ENCODE assay signal across 11 cellular contexts in genomic region chr16:56861092-56861610, GRCh38. TPM values are rescaled to one million over a fixed set of nuclear protein-coding genes. Genes with fewer than 3 reads are reported as not detected.
DNase-seq lines count a peak whose midpoint lies in the region; ATAC-seq and TF ChIP-seq lines count a peak whose summit lies in the region.
"Had no signal": no experiment of that assay in that cellular context is flagged by ENCODE, and none has a peak within 500 bp of the region (broad histone marks: within the 10 kb centered on the region; RNA-seq: fewer than 3 reads in every experiment).

No MANE protein-coding gene starts in this region.

- intact Hi-C loops in spleen (cut with DNase I; ENCODE audit: low total_unique reads) = no loop called here

- no peaks in the 10 kb centered on the region for H3K27me3 Mint-ChIP-seq in activated T-cell treated with anti-CD3 and anti-CD28 coated beads, Interleukin-2, amount 50 U/mL, for 4 hours (ENCODE audit: low read depth)

- H3K27me3 ChIP-seq in spleen (replicated peaks in 1 of 7) = no peaks in the 10 kb centered on the region
- H3K27me3 ChIP-seq: testis had no signal

- no peaks in the 10 kb centered on the region for H3K9me3 ChIP-seq in spleen
- H3K9me3 ChIP-seq: testis had no signal

- no peak overlapping the region for H3K4me3 ChIP-seq in spleen
- H3K4me3 ChIP-seq: testis had no signal

- WGBS in spleen, 5 donors = 20 to 54% (median 44%) methylated on average over 3 of the region's 3 CpGs

- no peak for ATAC-seq in activated T-cell treated with anti-CD3 and anti-CD28 coated beads, Interleukin-2, amount 50 U/mL, for 4 hours
- ATAC-seq in HG03095 (IDR thresholded peaks at IDR 0.05; ENCODE audit: unreplicated experiment) = no peak

- H3K4me1 ChIP-seq in spleen = peaks cover 15 to 58% (median 33%) of the 10 kb centered on the region in 6 donors

- no peaks in the 10 kb centered on the region for H3K9me3 Mint-ChIP-seq in activated T-cell treated with anti-CD3 and anti-CD28 coated beads, Interleukin-2, amount 50 U/mL, for 4 hours

- peaks cover 53% of the 10 kb centered on the region for H3K4me1 Mint-ChIP-seq in activated T-cell treated with anti-CD3 and anti-CD28 coated beads, Interleukin-2, amount 50 U/mL, for 4 hours (ENCODE audit: low read depth)

- H3K27ac ChIP-seq in spleen = peak overlapping the region in 6 of 8 donors; percentile 3 to 85 (median 58)
- H3K27ac ChIP-seq: testis had no signal

- H3K4me3 Mint-ChIP-seq in activated T-cell treated with anti-CD3 and anti-CD28 coated beads, Interleukin-2, amount 50 U/mL, for 4 hours = peak overlapping the region; percentile 58

- H3K36me3 ChIP-seq in spleen = no peaks in the 10 kb centered on the region

- no peaks in the 10 kb centered on the region for H3K36me3 Mint-ChIP-seq in activated T-cell treated with anti-CD3 and anti-CD28 coated beads, Interleukin-2, amount 50 U/mL, for 4 hours (ENCODE audit: insufficient read depth)

- no peak for DNase-seq in activated T-cell treated with anti-CD3 and anti-CD28 coated beads, Interleukin-2, amount 50 U/mL, for 4 hours
- no peak for DNase-seq in activated T-cell treated with anti-CD3 and anti-CD28 coated beads, Interleukin-2, amount 50 U/mL, for 48 hours
- DNase-seq in NCI-H82 (lab: John Stamatoyannopoulos, UW) (peak; percentile 60), ecto neural progenitor cell (ENCODE audit: low spot score) (peak; percentile 71), spleen (no peak), HPDE6-E6E7 (ENCODE audit: extremely low spot score) (no peak), inferior parietal cortex (ENCODE audit: extremely low spot score) (no peak)
- DNase-seq: NCI-H2029 treated with DMSO at 0.1 percent for 48 hours, testis had no signal

- TF ChIP-seq CTCF in spleen (IDR thresholded peaks at IDR 0.05 in 8 of 11, conservative IDR thresholded peaks at IDR 0.05 in 3 of 11) = no peak

- no peak for TF ChIP-seq POLR2A in spleen (IDR thresholded peaks at IDR 0.05)

RNA-seq across cellular contexts. Expression of gene SLC12A3, which starts 3.9 kb away (rescaled TPM):
- total RNA-seq in activated T-cell treated with anti-CD3 and anti-CD28 coated beads, Interleukin-2, amount 50 U/mL, for 4 hours = not detected
- 1 to 10 TPM in 3 of 7 donors, under 1 TPM in 4; 0.42 to 2.6 (median 0.94) TPM for total RNA-seq in spleen
- polyA plus RNA-seq in spleen = 1 to 10 TPM in 2 of 3 donors, under 1 TPM in 1; 0.46 to 2.3 (median 1.9) TPM
- total RNA-seq: bronchial epithelial cell had no signal

Comparison
In these comparisons a context has a peak if more than half of its experiments do, and no peak if none do; other contexts are left out.
1. DNase-seq: peak in NCI-H82 (single experiment) and ecto neural progenitor cell (single experiment); none in activated T-cell treated with anti-CD3 and anti-CD28 coated beads, Interleukin-2, amount 50 U/mL, for 4 hours (single experiment), activated T-cell treated with anti-CD3 and anti-CD28 coated beads, Interleukin-2, amount 50 U/mL, for 48 hours (0 of 2), spleen (single experiment), HPDE6-E6E7 (single experiment) and inferior parietal cortex (single experiment).